10 cellular contexts compared by ENCODE assay signal in genomic region chr17:7563115-7563869, GRCh38.
DNase-seq lines count a peak whose midpoint lies in the region; ATAC-seq and TF ChIP-seq lines count a peak whose summit lies in the region.
"Had no signal": no experiment of that assay in that cellular context is flagged by ENCODE, and none has a peak within 500 bp of the region (broad histone marks: within the 10 kb centered on the region; RNA-seq: fewer than 3 reads in every experiment).

No MANE protein-coding gene starts in this region.

- peak overlapping the region; percentile 97 for H3K27ac ChIP-seq in effector memory CD4-positive, alpha-beta T cell (ENCODE audit: insufficient read depth, low read length, poor library complexity, severe bottlenecking)

- no peaks in the 10 kb centered on the region for H3K9me3 ChIP-seq in NT2/D1 (ENCODE audit: insufficient read depth, low read length)
- no peaks in the 10 kb centered on the region for H3K9me3 ChIP-seq in effector memory CD4-positive, alpha-beta T cell (ENCODE audit: control insufficient read depth, low read length)
- no peaks in the 10 kb centered on the region for H3K9me3 ChIP-seq in neuron (ENCODE audit: low read length)

- peak overlapping the region; percentile 86 for H3K4me3 ChIP-seq in GM06990 (replicated peaks; ENCODE audit: low read depth, low read length)
- H3K4me3 ChIP-seq in NT2/D1 (ENCODE audit: insufficient read length, low read depth): peak overlapping the region; percentile 2
- H3K4me3 ChIP-seq in effector memory CD4-positive, alpha-beta T cell (ENCODE audit: insufficient read depth, low read depth, low read length, poor library complexity, severe bottlenecking): peak overlapping the region; percentile 92
- H3K4me3 ChIP-seq in neuron (ENCODE audit: low read length): peak overlapping the region; percentile 83

- H3K27me3 ChIP-seq in GM06990 (replicated peaks; ENCODE audit: control insufficient read depth, insufficient read depth, low read length) (no peaks in the 10 kb centered on the region), NT2/D1 (ENCODE audit: insufficient read depth, insufficient read length) (no peaks in the 10 kb centered on the region), neuron (ENCODE audit: insufficient read depth, low read length) (no peaks in the 10 kb centered on the region)
- no peaks in the 10 kb centered on the region for H3K27me3 ChIP-seq in effector memory CD4-positive, alpha-beta T cell (replicated peaks; ENCODE audit: control insufficient read depth, insufficient read depth, low read length, poor library complexity, severe bottlenecking)

- DNase-seq in GM06990 (ENCODE audit: extremely low read depth, insufficient read length) (no peak), NT2/D1 (ENCODE audit: low read depth, low spot score) (no peak), iPS-NIHi11 (ENCODE audit: low spot score) (no peak)
- DNase-seq in effector memory CD4-positive, alpha-beta T cell: no peak
- DNase-seq: dermis blood vessel endothelial cell, NCI-H1105, T-helper 9 cell had no signal

- TF ChIP-seq CTCF in GM06990 (IDR thresholded peaks at IDR 0.05; ENCODE audit: insufficient read depth, low read length, poor library complexity, severe bottlenecking): no peak

- H3K36me3 ChIP-seq in GM06990 (ENCODE audit: control insufficient read depth, insufficient read depth, low read length): peaks cover 16% of the 10 kb centered on the region
- peaks cover 50% of the 10 kb centered on the region for H3K36me3 ChIP-seq in NT2/D1 (ENCODE audit: insufficient read depth, insufficient read length, low read length)
- H3K36me3 ChIP-seq in effector memory CD4-positive, alpha-beta T cell (ENCODE audit: control insufficient read depth, insufficient read depth, low read length): peaks cover 33% of the 10 kb centered on the region
- peaks cover 38% of the 10 kb centered on the region for H3K36me3 ChIP-seq in neuron (ENCODE audit: insufficient read depth, low read length)

- peaks cover 16% of the 10 kb centered on the region for H3K4me1 ChIP-seq in NT2/D1 (ENCODE audit: insufficient read depth, insufficient read length)
- H3K4me1 ChIP-seq in effector memory CD4-positive, alpha-beta T cell (ENCODE audit: control insufficient read depth, insufficient read depth, low read length, poor library complexity, severe bottlenecking): peaks cover 16% of the 10 kb centered on the region
- H3K4me1 ChIP-seq in neuron (ENCODE audit: insufficient read depth, low read length): peaks cover 29% of the 10 kb centered on the region

- no peak overlapping the region for H2AFZ ChIP-seq in neuron (ENCODE audit: low read depth, low read length)

- H3K9ac ChIP-seq in NT2/D1 (ENCODE audit: insufficient read length, low read depth): peak overlapping the region; percentile 82

- no peak for ATAC-seq in HG02798 (IDR thresholded peaks at IDR 0.05; ENCODE audit: poor library complexity, unreplicated experiment)
- no peak for ATAC-seq in GM18861 (IDR thresholded peaks at IDR 0.05; ENCODE audit: unreplicated experiment)

Comparison
In these comparisons a context has a peak if more than half of its experiments do, and no peak if none do; other contexts are left out.
1. H3K4me3 ChIP-seq: peak in every context shown above with its lines; median percentile 92 in effector memory CD4-positive, alpha-beta T cell; 86 in GM06990; 83 in neuron; 2 in NT2/D1.